14 cellular contexts compared by ENCODE assay signal in the genomic region with DNA sequence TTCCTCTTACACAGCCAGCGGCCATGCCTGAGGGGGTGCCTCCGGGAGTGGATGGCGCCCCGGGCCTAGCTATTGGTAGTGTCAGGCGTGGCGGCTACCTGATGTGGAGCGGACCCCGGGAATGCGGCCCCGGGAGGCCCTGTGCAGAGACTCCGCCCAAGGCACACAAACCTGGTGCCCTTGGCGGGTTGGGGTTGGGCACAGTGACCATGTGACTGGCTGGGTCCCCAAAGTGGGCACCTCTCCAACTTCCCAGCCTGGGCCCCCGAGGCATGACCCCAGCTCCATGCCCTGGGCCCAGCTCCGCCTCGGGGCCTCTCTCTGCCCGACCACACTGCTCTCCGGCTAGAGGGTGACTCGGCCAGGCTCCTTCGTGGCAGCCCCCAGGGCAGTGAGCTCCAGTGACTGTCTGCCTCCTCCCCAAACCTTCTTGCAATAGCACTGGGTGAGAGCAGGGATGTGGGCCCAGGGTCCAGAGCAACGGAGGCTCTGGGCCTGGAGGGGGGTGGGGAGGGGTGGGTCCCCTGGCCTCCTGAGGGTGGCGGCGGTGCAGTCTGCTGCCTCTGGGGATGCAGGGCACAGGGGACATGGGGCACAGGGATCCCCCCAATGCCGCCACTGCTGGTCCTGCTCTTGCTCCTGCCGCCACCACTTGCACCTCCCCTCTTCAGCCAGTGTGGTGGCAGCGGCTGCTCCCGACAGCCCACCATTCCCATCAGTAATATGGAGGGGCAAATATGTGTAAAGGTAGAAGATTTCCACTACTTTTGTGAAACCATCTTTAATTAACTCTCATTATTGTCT.
"Had no signal": no experiment of that assay in that cellular context is flagged by ENCODE, and none has a peak within 500 bp of the region (broad histone marks: within the 10 kb centered on the region; RNA-seq: fewer than 3 reads in every experiment).

No MANE protein-coding gene starts in this region.

- H3K27me3 Mint-ChIP-seq: activated CD8-positive, alpha-beta T cell treated with anti-CD3 and anti-CD28 coated beads for 36 hours; stimulated activated naive CD8-positive, alpha-beta T cell treated with anti-CD3 and anti-CD28 coated beads, Interleukin-15, Interleukin-2, amounts not matched to agents 100 ng/mL and 50 ng/mL, for 24 hours had no signal

- H3K36me3 Mint-ChIP-seq: WTC11 had no signal

- H3K4me3 ChIP-seq: SJCRH30, skin epidermis had no signal

- H3K27ac Mint-ChIP-seq: activated CD8-positive, alpha-beta T cell treated with anti-CD3 and anti-CD28 coated beads for 36 hours; stimulated activated naive CD8-positive, alpha-beta T cell treated with anti-CD3 and anti-CD28 coated beads, Interleukin-15, Interleukin-2, amounts not matched to agents 100 ng/mL and 50 ng/mL, for 24 hours; WTC11 had no signal

- H3K36me3 ChIP-seq: neutrophil, SJCRH30 had no signal

- H3K27ac ChIP-seq: neutrophil, SJCRH30, skin epidermis had no signal

- H3K9me3 Mint-ChIP-seq: WTC11 had no signal

- H3K27me3 ChIP-seq: neutrophil, SJCRH30 had no signal

- ATAC-seq: activated CD8-positive, alpha-beta T cell treated with anti-CD3 and anti-CD28 coated beads for 36 hours; activated T-cell treated with anti-CD3 and anti-CD28 coated beads, Interleukin-2, amount 50 U/mL, for 4 hours had no signal

- H3K4me3 Mint-ChIP-seq: activated CD8-positive, alpha-beta T cell treated with anti-CD3 and anti-CD28 coated beads for 36 hours; activated T-cell treated with anti-CD3 and anti-CD28 coated beads, Interleukin-2, amount 50 U/mL, for 4 hours; stimulated activated naive CD8-positive, alpha-beta T cell treated with anti-CD3 and anti-CD28 coated beads, Interleukin-15, Interleukin-2, amounts not matched to agents 100 ng/mL and 50 ng/mL, for 24 hours; WTC11 had no signal

- H3K9me3 ChIP-seq: neutrophil, SJCRH30 had no signal

- DNase-seq: activated CD4-positive, alpha-beta T cell treated with anti-CD3 and anti-CD28 coated beads for 4 hours; activated CD8-positive, alpha-beta T cell treated with anti-CD3 and anti-CD28 coated beads for 36 hours; activated T-cell treated with anti-CD3 and anti-CD28 coated beads, Interleukin-2, amount 50 U/mL, for 4 hours; anterior cingulate cortex; erythroblast; hypothalamus; midbrain; SJCRH30; stimulated activated CD4-positive, alpha-beta T cell treated with anti-CD3 and anti-CD28 coated beads, Interleukin-4, amount 100 ng/mL, for 24 hours; SW 1271 had no signal
